In genomic region chr22:37007666-37008065, GRCh38 we compare ENCODE assay signal across 13 cellular contexts.
"Had no signal": no experiment of that assay in that cellular context is flagged by ENCODE, and none has a peak within 500 bp of the region (broad histone marks: within the 10 kb centered on the region; RNA-seq: fewer than 3 reads in every experiment).

No MANE protein-coding gene starts in this region.

- DNase-seq: activated CD4-positive, alpha-beta T cell treated with anti-CD3 and anti-CD28 coated beads for 48 hours; activated CD8-positive, alpha-beta T cell treated with anti-CD3 and anti-CD28 coated beads, Interleukin-2, amount 10 ng/mL, durations not matched to agents 7 days and 5 days; activated naive CD4-positive, alpha-beta T cell treated with anti-CD3 and anti-CD28 coated beads, Interleukin-2, amount 50 U/mL, for 16 hours; cerebellar nuclear complex; foreskin melanocyte; lower lobe of right lung; naive B cell; nucleus accumbens; T-helper 1 cell; tibial artery had no signal

- H3K36me3 ChIP-seq: right lobe of liver, vagina had no signal

- H3K9me3 ChIP-seq: lower lobe of right lung, right lobe of liver, tibial artery, vagina had no signal

- H3K4me1 ChIP-seq: vagina had no signal

- H3K27ac ChIP-seq: lower lobe of right lung, right lobe of liver, tibial artery, vagina had no signal

- ATAC-seq: activated CD8-positive, alpha-beta T cell treated with anti-CD3 and anti-CD28 coated beads, Interleukin-2, amount 10 ng/mL, durations not matched to agents 7 days and 5 days; lower lobe of right lung; stimulated activated memory B cell treated with anti-CD40 and anti-IgM and Interleukin-4, amounts not matched to agents 10 μg/mL and 1 μg/mL and 100 μg/mL, for 72 hours had no signal

- H3K27me3 ChIP-seq: right lobe of liver, vagina had no signal

- H3K4me3 ChIP-seq: lower lobe of right lung, right lobe of liver, tibial artery, vagina had no signal
